ENCODE assay signal across 8 cellular contexts in the genomic region with DNA sequence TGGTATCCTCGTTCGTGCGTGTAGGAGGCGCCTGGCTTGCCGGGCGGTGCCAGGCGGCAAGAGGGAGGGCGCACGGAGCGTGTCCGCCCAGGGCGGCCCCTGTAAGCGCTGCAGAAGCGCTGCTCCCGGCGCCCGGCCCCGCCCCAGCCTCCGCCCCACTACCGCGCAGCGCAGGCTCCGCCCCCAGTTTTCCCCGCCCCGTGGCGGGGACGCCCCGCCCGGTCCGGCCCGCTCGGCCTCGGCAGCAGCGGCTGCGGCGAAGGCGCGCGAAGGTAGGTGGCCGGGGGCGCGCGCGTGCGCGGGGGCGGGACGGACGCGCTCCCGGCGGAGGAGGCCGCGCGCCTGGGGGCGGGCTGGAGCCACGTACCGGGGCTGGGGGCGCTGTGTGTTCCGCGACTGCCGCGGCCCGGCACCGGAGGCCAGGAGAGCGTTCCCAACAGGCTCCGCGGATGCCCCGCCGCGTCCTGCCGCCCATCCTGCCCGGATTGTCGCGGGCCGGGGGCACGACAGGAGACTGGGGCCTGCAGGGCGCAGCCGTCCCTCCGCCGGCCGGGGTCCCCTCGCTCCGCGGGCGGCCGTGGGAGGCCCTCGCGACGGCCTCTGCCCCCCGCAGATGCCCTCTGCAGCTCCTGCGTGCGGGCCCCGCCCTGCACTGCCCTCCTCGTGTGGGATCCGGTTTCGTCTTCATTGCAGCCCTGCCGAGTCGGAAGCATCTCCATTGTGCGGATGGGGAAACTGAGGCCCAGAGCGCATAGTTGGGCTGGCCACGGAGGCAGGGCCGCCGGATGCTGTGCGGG. TPM values are rescaled to one million over a fixed set of nuclear protein-coding genes. Genes with fewer than 3 reads are reported as not detected.
DNase-seq lines count a peak whose midpoint lies in the region; ATAC-seq, FAIRE-seq and TF ChIP-seq lines count a peak whose summit lies in the region.

No MANE protein-coding gene starts in this region.

- H3K4me1 ChIP-seq in pancreas (peaks cover 0 to 3% (median 0%) of the 10 kb centered on the region in 3 donors), thyroid gland (peaks cover 15 to 16% of the 10 kb centered on the region in 2 donors)

- intact Hi-C loops in Right ventricle myocardium inferior (cut with DNase I) (no loop called here), pancreas (cut with DNase I) (no loop called here), thyroid gland (cut with DNase I) (no loop called here)

- WGBS in pancreas, 2 donors: 0% methylated on average over 90 to 105 of the region's 105 CpGs
- 1% methylated on average over 54 to 82 of the region's 105 CpGs for WGBS in thyroid gland, 2 donors

- peak; percentile 86 for ATAC-seq in HG02610 (IDR thresholded peaks at IDR 0.05; ENCODE audit: unreplicated experiment)
- ATAC-seq in Right ventricle myocardium inferior: peak; percentile 99
- ATAC-seq in pancreas: peak; percentile 90 to 94 (median 92)

- H3K4me3 Mint-ChIP-seq in activated naive CD8-positive, alpha-beta T cell treated with anti-CD3 and anti-CD28 coated beads for 36 hours: peak overlapping the region; percentile 89

- no peaks in the 10 kb centered on the region for H3K27me3 Mint-ChIP-seq in activated naive CD8-positive, alpha-beta T cell treated with anti-CD3 and anti-CD28 coated beads for 36 hours

- peaks cover 32% of the 10 kb centered on the region for H3K4me1 Mint-ChIP-seq in activated naive CD8-positive, alpha-beta T cell treated with anti-CD3 and anti-CD28 coated beads for 36 hours

- no peaks in the 10 kb centered on the region for H3K9me3 ChIP-seq in pancreas
- H3K9me3 ChIP-seq in thyroid gland: no peaks in the 10 kb centered on the region

- peak; percentile 93 for DNase-seq in GM06990 (ENCODE audit: extremely low read depth, insufficient read length)
- DNase-seq in NCI-H1105 treated with DMSO at 0.1 percent for 48 hours (lab: John Stamatoyannopoulos, UW): peak; percentile 92
- DNase-seq in SKM-1 (lab: John Stamatoyannopoulos, UW; ENCODE audit: unreplicated experiment): peak; percentile 77
- DNase-seq in activated naive CD8-positive, alpha-beta T cell treated with anti-CD3 and anti-CD28 coated beads for 36 hours: peak; percentile 96
- DNase-seq in Right ventricle myocardium inferior (ENCODE audit: missing footprints): peak; percentile 95
- peak; percentile 90 to 100 (median 96) for DNase-seq in pancreas
- DNase-seq in thyroid gland: peak; percentile 96 to 97

- H3K27ac ChIP-seq in pancreas (peak overlapping the region; percentile 67 to 74 (median 72)), thyroid gland (peak overlapping the region; percentile 46 to 81 (median 80))

- TF ChIP-seq POLR2A in thyroid gland (IDR thresholded peaks at IDR 0.05): peak; percentile 55 to 85

- H3K9me3 Mint-ChIP-seq in activated naive CD8-positive, alpha-beta T cell treated with anti-CD3 and anti-CD28 coated beads for 36 hours: no peaks in the 10 kb centered on the region

- peak overlapping the region; percentile 84 for H3K27ac Mint-ChIP-seq in activated naive CD8-positive, alpha-beta T cell treated with anti-CD3 and anti-CD28 coated beads for 36 hours

- peak overlapping the region; percentile 60 for H3K4me3 ChIP-seq in GM06990 (replicated peaks; ENCODE audit: low read depth, low read length)
- peak overlapping the region; percentile 69 to 99 (median 96) for H3K4me3 ChIP-seq in pancreas
- H3K4me3 ChIP-seq in thyroid gland (replicated peaks in 1 of 3): peak overlapping the region; percentile 54 to 95 (median 86)

- H3K36me3 ChIP-seq in GM06990 (ENCODE audit: control insufficient read depth, insufficient read depth, low read length): no peaks in the 10 kb centered on the region
- H3K36me3 ChIP-seq in pancreas: no peaks in the 10 kb centered on the region
- H3K36me3 ChIP-seq in thyroid gland: no peaks in the 10 kb centered on the region

- H3K27me3 ChIP-seq in GM06990 (replicated peaks; ENCODE audit: control insufficient read depth, insufficient read depth, low read length) (no peaks in the 10 kb centered on the region; the same call in none of the 2 replicates), pancreas (no peaks in the 10 kb centered on the region), thyroid gland (no peaks in the 10 kb centered on the region)

- no peak for FAIRE-seq in pancreas (lab: Jason Lieb, UNC)

- H3K36me3 Mint-ChIP-seq in activated naive CD8-positive, alpha-beta T cell treated with anti-CD3 and anti-CD28 coated beads for 36 hours: no peaks in the 10 kb centered on the region

- TF ChIP-seq CTCF in GM06990 (IDR thresholded peaks at IDR 0.05; ENCODE audit: insufficient read depth, low read length, poor library complexity, severe bottlenecking) (no peak), pancreas (IDR thresholded peaks at IDR 0.05) (no peak), thyroid gland (IDR thresholded peaks at IDR 0.05) (peak in 2 of 6 experiments; percentile 10 to 26)

RNA-seq across cellular contexts. Expression of a gene that starts 7.7 kb away (rescaled TPM):
- total RNA-seq in activated naive CD8-positive, alpha-beta T cell treated with anti-CD3 and anti-CD28 coated beads for 36 hours: 10 to 100 TPM; 24.7 to 26.3 TPM
- total RNA-seq in Right ventricle myocardium inferior: 6.5 TPM
- total RNA-seq in pancreas: 10 to 100 TPM in 5 of 6 donors, 1 to 10 TPM in 1; 8.1 to 18.3 (median 13.6) TPM
- polyA plus RNA-seq in pancreas: 100 to 1,000 TPM in 1 of 2 donors, 10 to 100 TPM in 1; 52.6 to 101 TPM
- total RNA-seq in thyroid gland: 10 to 100 TPM; 15.2 to 33.1 (median 22.1) TPM

RNA-seq across cellular contexts. Expression of a gene that starts 18.3 kb away (rescaled TPM):
- 100 to 1,000 TPM; 874 to 961 TPM for total RNA-seq in activated naive CD8-positive, alpha-beta T cell treated with anti-CD3 and anti-CD28 coated beads for 36 hours
- 4,572 TPM for total RNA-seq in Right ventricle myocardium inferior
- total RNA-seq in pancreas: 1,000 to 10,000 TPM in 4 of 6 donors, 100 to 1,000 TPM in 2; 687 to 5,169 (median 2,340) TPM
- polyA plus RNA-seq in pancreas: not detected
- total RNA-seq in thyroid gland: under 1 TPM; under 0.01 TPM

Comparison
In these comparisons a context has a peak if more than half of its experiments do, and no peak if none do; other contexts are left out.
1. Peak in every context shown above with its lines: DNase-seq, ATAC-seq, H3K4me3 ChIP-seq and H3K27ac ChIP-seq.
2. RNA of a gene that starts 18.3 kb away (total RNA-seq): 4,572 TPM in Right ventricle myocardium inferior (single experiment), 687 to 5,169 TPM in pancreas and 874 to 961 TPM in activated naive CD8-positive, alpha-beta T cell treated with anti-CD3 and anti-CD28 coated beads for 36 hours; under 0.01 TPM in thyroid gland; every median in the first group is over 100 times any median in the second.